Comparison of ENCODE assay signal across 32 cellular contexts in the genomic region with DNA sequence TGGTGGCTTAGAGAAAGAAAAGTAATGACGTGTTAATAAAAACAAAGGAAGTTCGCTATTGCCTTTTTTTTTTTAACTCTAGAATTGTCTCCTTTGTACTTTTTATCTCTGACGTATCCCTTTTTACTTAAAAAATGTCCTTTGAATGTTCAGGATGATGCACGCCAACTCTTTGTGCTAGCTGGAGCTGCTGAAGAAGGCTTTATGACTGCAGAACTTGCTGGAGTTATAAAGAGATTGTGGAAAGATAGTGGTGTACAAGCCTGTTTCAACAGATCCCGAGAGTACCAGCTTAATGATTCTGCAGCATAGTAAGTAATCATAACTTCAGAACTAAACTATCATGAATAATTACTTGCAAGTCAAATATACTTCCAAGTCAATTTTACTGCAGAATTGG.
"Had no signal": no experiment of that assay in that cellular context is flagged by ENCODE, and none has a peak within 500 bp of the region (broad histone marks: within the 10 kb centered on the region; RNA-seq: fewer than 3 reads in every experiment).

No MANE protein-coding gene starts in this region.

- H3K27me3 ChIP-seq: body of pancreas, colonic mucosa, esophagus muscularis mucosa, gastroesophageal sphincter, heart right ventricle had no signal

- H3K4me1 ChIP-seq: body of pancreas, colonic mucosa had no signal

- H3K4me3 ChIP-seq: body of pancreas, colonic mucosa, esophagus muscularis mucosa, gastroesophageal sphincter, heart right ventricle had no signal

- H3K27me3 Mint-ChIP-seq: activated B cell treated with CpG ODN at 0.5 μM for 24 hours; activated CD8-positive, alpha-beta T cell treated with anti-CD3 and anti-CD28 coated beads for 36 hours; activated naive CD4-positive, alpha-beta T cell treated with anti-CD3 and anti-CD28 coated beads, Interleukin-2, amount 50 U/mL, for 24 hours; T-cell had no signal

- H3K9me3 Mint-ChIP-seq: activated B cell treated with CpG ODN at 0.5 μM for 24 hours; activated CD8-positive, alpha-beta T cell treated with anti-CD3 and anti-CD28 coated beads for 36 hours; activated naive CD4-positive, alpha-beta T cell treated with anti-CD3 and anti-CD28 coated beads for 36 hours; activated naive CD4-positive, alpha-beta T cell treated with anti-CD3 and anti-CD28 coated beads, Interleukin-2, amount 50 U/mL, for 24 hours; activated naive CD8-positive, alpha-beta T cell treated with anti-CD3 and anti-CD28 coated beads, Interleukin-2, amount 10 ng/mL, durations not matched to agents 7 days and 5 days; activated T-helper 1 cell treated with anti-CD3 and anti-CD28 coated beads, Interleukin-12 subunit alpha, Interleukin-12 subunit beta, Interleukin-2, Interleukin-4 antibody, amounts not matched to agents 30 ng/mL and 10 ng/mL and 1 ng/mL, durations not matched to agents 14 hours and 24 hours and 36 hours; activated T-helper 2 cell treated with anti-CD3 and anti-CD28 coated beads, Interferon-gamma antibody, Interleukin-2, Interleukin-4, amounts not matched to agents 10 μg/mL and 5 μg/mL and 100 μg/mL, durations not matched to agents 14 hours and 24 hours and 36 hours; endodermal cell; T-helper 1 cell treated with Interleukin-12 subunit alpha and Interleukin-12 subunit beta and Interleukin-4 antibody, amounts not matched to agents 30 μg/mL and 1 μg/mL, for 36 hours; T-helper 2 cell treated with Interferon-gamma antibody and Interleukin-4, amounts not matched to agents 5 μg/mL and 100 μg/mL, for 36 hours had no signal

- H3K4me1 Mint-ChIP-seq: activated B cell treated with CpG ODN at 0.5 μM for 24 hours; activated naive CD4-positive, alpha-beta T cell treated with anti-CD3 and anti-CD28 coated beads, Interleukin-2, amount 50 U/mL, for 24 hours; activated naive CD8-positive, alpha-beta T cell treated with anti-CD3 and anti-CD28 coated beads, Interleukin-2, amount 10 ng/mL, durations not matched to agents 7 days and 5 days; endodermal cell had no signal

- H3K27ac Mint-ChIP-seq: activated B cell treated with CpG ODN at 0.5 μM for 24 hours; activated CD8-positive, alpha-beta T cell treated with anti-CD3 and anti-CD28 coated beads for 36 hours; activated naive CD4-positive, alpha-beta T cell treated with anti-CD3 and anti-CD28 coated beads for 36 hours; activated naive CD4-positive, alpha-beta T cell treated with anti-CD3 and anti-CD28 coated beads, Interleukin-2, amount 50 U/mL, for 24 hours; activated naive CD8-positive, alpha-beta T cell treated with anti-CD3 and anti-CD28 coated beads, Interleukin-2, amount 10 ng/mL, durations not matched to agents 7 days and 5 days; activated T-helper 1 cell treated with anti-CD3 and anti-CD28 coated beads, Interleukin-12 subunit alpha, Interleukin-12 subunit beta, Interleukin-2, Interleukin-4 antibody, amounts not matched to agents 30 ng/mL and 10 ng/mL and 1 ng/mL, durations not matched to agents 14 hours and 24 hours and 36 hours; activated T-helper 2 cell treated with anti-CD3 and anti-CD28 coated beads, Interferon-gamma antibody, Interleukin-2, Interleukin-4, amounts not matched to agents 10 μg/mL and 5 μg/mL and 100 μg/mL, durations not matched to agents 14 hours and 24 hours and 36 hours; endodermal cell; T-cell; T-helper 1 cell treated with Interleukin-12 subunit alpha and Interleukin-12 subunit beta and Interleukin-4 antibody, amounts not matched to agents 30 μg/mL and 1 μg/mL, for 36 hours; T-helper 2 cell treated with Interferon-gamma antibody and Interleukin-4, amounts not matched to agents 5 μg/mL and 100 μg/mL, for 36 hours had no signal

- H3K36me3 Mint-ChIP-seq: activated naive CD4-positive, alpha-beta T cell treated with anti-CD3 and anti-CD28 coated beads, Interleukin-2, amount 50 U/mL, for 24 hours; activated naive CD8-positive, alpha-beta T cell treated with anti-CD3 and anti-CD28 coated beads, Interleukin-2, amount 10 ng/mL, durations not matched to agents 7 days and 5 days; T-cell had no signal

- DNase-seq: activated B cell treated with CpG ODN at 0.5 μM for 24 hours; activated CD4-positive, alpha-beta T cell treated with anti-CD3 and anti-CD28 coated beads for 48 hours; activated CD4-positive, alpha-beta T cell treated with anti-CD3 and anti-CD28 coated beads, Interleukin-2, amount 50 U/mL, for 1 hour; activated CD4-positive, alpha-beta T cell treated with anti-CD3 and anti-CD28 coated beads, Interleukin-2, amount 50 U/mL, for 48 hours; activated CD8-positive, alpha-beta memory T cell treated with anti-CD3 and anti-CD28 coated beads for 24 hours; activated CD8-positive, alpha-beta T cell treated with anti-CD3 and anti-CD28 coated beads for 36 hours; activated effector memory CD4-positive, alpha-beta T cell treated with anti-CD3 and anti-CD28 coated beads, Interleukin-2, amount 50 U/mL, for 16 hours; activated naive CD4-positive, alpha-beta T cell treated with anti-CD3 and anti-CD28 coated beads for 36 hours; activated naive CD8-positive, alpha-beta T cell treated with anti-CD3 and anti-CD28 coated beads, Interleukin-2, amount 10 ng/mL, durations not matched to agents 7 days and 5 days; activated T-cell treated with anti-CD3 and anti-CD28 coated beads, Interleukin-2, amount 50 U/mL, for 48 hours; aorta; body of pancreas; central memory CD4-positive, alpha-beta T cell; cerebellar nuclear complex; colonic mucosa; effector memory CD4-positive, alpha-beta T cell; endodermal cell; erythroblast; foreskin melanocyte; heart right ventricle; SW 1271; T-cell; T1000; WERI-Rb-1 had no signal

- ATAC-seq: activated CD4-positive, CD25-positive, alpha-beta regulatory T cell treated with anti-CD3 and anti-CD28 coated beads, Interleukin-2, amount 50 U/mL, for 24 hours; activated CD8-positive, alpha-beta T cell treated with anti-CD3 and anti-CD28 coated beads for 36 hours; body of pancreas; gastroesophageal sphincter; T-cell had no signal

- H3K36me3 ChIP-seq: colonic mucosa had no signal

- H3K9me3 ChIP-seq: body of pancreas, colonic mucosa, esophagus muscularis mucosa, gastroesophageal sphincter, heart right ventricle had no signal

- H3K4me3 Mint-ChIP-seq: activated B cell treated with CpG ODN at 0.5 μM for 24 hours; activated CD8-positive, alpha-beta T cell treated with anti-CD3 and anti-CD28 coated beads for 36 hours; activated naive CD4-positive, alpha-beta T cell treated with anti-CD3 and anti-CD28 coated beads for 36 hours; activated naive CD4-positive, alpha-beta T cell treated with anti-CD3 and anti-CD28 coated beads, Interleukin-2, amount 50 U/mL, for 24 hours; activated naive CD8-positive, alpha-beta T cell treated with anti-CD3 and anti-CD28 coated beads, Interleukin-2, amount 10 ng/mL, durations not matched to agents 7 days and 5 days; activated T-helper 1 cell treated with anti-CD3 and anti-CD28 coated beads, Interleukin-12 subunit alpha, Interleukin-12 subunit beta, Interleukin-2, Interleukin-4 antibody, amounts not matched to agents 30 ng/mL and 10 ng/mL and 1 ng/mL, durations not matched to agents 14 hours and 24 hours and 36 hours; endodermal cell; T-cell; T-helper 1 cell treated with Interleukin-12 subunit alpha and Interleukin-12 subunit beta and Interleukin-4 antibody, amounts not matched to agents 30 μg/mL and 1 μg/mL, for 36 hours; T-helper 2 cell treated with Interferon-gamma antibody and Interleukin-4, amounts not matched to agents 5 μg/mL and 100 μg/mL, for 36 hours had no signal

- H3K27ac ChIP-seq: body of pancreas, colonic mucosa, esophagus muscularis mucosa, gastroesophageal sphincter, heart right ventricle, WERI-Rb-1 had no signal
